24 cellular contexts compared by ENCODE assay signal in genomic region chr4:85869156-85869555, GRCh38.
A peak's percentile ranks its signal among the peaks of the same experiment; 100 is the strongest.
DNase-seq lines count a peak whose midpoint lies in the region; ATAC-seq and TF ChIP-seq lines count a peak whose summit lies in the region.
"Had no signal": no experiment of that assay in that cellular context is flagged by ENCODE, and none has a peak within 500 bp of the region (broad histone marks: within the 10 kb centered on the region; RNA-seq: fewer than 3 reads in every experiment).

No MANE protein-coding gene starts in this region.

- dilution Hi-C loops in IMR-90 (cut with HindIII; ENCODE audit: low sequenced_read_pairs, unreplicated experiment): no loop called here

- H3K14ac ChIP-seq in IMR-90 (replicated peaks; ENCODE audit: low read depth, low read length) (no peak overlapping the region), mesenchymal stem cell (ENCODE audit: low read length in 2 of 2) (peak overlapping the region in 1 of 2 experiments; percentile 36)

- H3K9me1 ChIP-seq in IMR-90 (ENCODE audit: insufficient read depth, low read length): peaks cover 4% of the 10 kb centered on the region

- H3K4me1 ChIP-seq in IMR-90 (ENCODE audit: control insufficient read depth, insufficient read depth, low read length): peaks cover 5% of the 10 kb centered on the region; the same call in 1 of the 2 replicates
- peaks cover 2% of the 10 kb centered on the region for H3K4me1 ChIP-seq in mesenchymal stem cell (ENCODE audit: control insufficient read depth, insufficient read depth, low read depth, low read length)
- peaks cover 10 to 36% (median 27%) of the 10 kb centered on the region in 4 donors for H3K4me1 ChIP-seq in esophagus muscularis mucosa
- H3K4me1 ChIP-seq: BLaER1 had no signal

- H2AFZ ChIP-seq in IMR-90 (replicated peaks; ENCODE audit: low read length, poor library complexity): no peak overlapping the region
- H2AFZ ChIP-seq in mesenchymal stem cell (ENCODE audit: low read depth, low read length): no peak overlapping the region

- H3K9me3 ChIP-seq in IMR-90 (ENCODE audit: control insufficient read depth, insufficient read depth, low read length) (no peaks in the 10 kb centered on the region), mesenchymal stem cell (ENCODE audit: control insufficient read depth, low read length) (no peaks in the 10 kb centered on the region), esophagus muscularis mucosa (no peaks in the 10 kb centered on the region)
- H3K9me3 ChIP-seq: BLaER1 had no signal

- TF ChIP-seq CTCF in IMR-90 (conservative IDR thresholded peaks at IDR 0.05; ENCODE audit: low read depth, low read length) (no peak), cardiac fibroblast (IDR thresholded peaks at IDR 0.05; ENCODE audit: low read depth, low read length) (no peak), progenitor cell of endocrine pancreas (IDR thresholded peaks at IDR 0.05; ENCODE audit: unreplicated experiment) (no peak), esophagus muscularis mucosa (IDR thresholded peaks at IDR 0.05) (no peak)

- no peaks in the 10 kb centered on the region for H3K27me3 Mint-ChIP-seq in progenitor cell of endocrine pancreas
- H3K27me3 Mint-ChIP-seq in activated naive CD8-positive, alpha-beta T cell treated with anti-CD3 and anti-CD28 coated beads, Interleukin-2, amount 50 U/mL, for 24 hours: no peaks in the 10 kb centered on the region
- H3K27me3 Mint-ChIP-seq: activated CD4-positive, alpha-beta T cell treated with anti-CD3 and anti-CD28 coated beads, Interleukin-2, amount 10 ng/mL, durations not matched to agents 7 days and 5 days; activated CD8-positive, alpha-beta memory T cell treated with anti-CD3 and anti-CD28 coated beads, Interleukin-2, amount 10 ng/mL, durations not matched to agents 7 days and 5 days; natural killer cell treated with Interleukin-12 subunit alpha and Interleukin-12 subunit beta and Interleukin-15 and Interleukin-18, amount 100 ng/mL, for 72 hours had no signal

- H3K23ac ChIP-seq in IMR-90 (ENCODE audit: low read depth, low read length) (no peak overlapping the region), mesenchymal stem cell (ENCODE audit: low read length in 2 of 2) (no peak overlapping the region)

- H3K9ac ChIP-seq in IMR-90 (ENCODE audit: low read depth, low read length) (no peak overlapping the region), mesenchymal stem cell (ENCODE audit: low read length) (no peak overlapping the region)
- H3K9ac ChIP-seq: BLaER1 had no signal

- no peak overlapping the region for H3K27ac ChIP-seq in IMR-90 (ENCODE audit: insufficient read depth, low read length)
- no peak overlapping the region for H3K27ac ChIP-seq in mesenchymal stem cell (ENCODE audit: low read length, poor library complexity, severe bottlenecking)
- H3K27ac ChIP-seq in esophagus muscularis mucosa (replicated peaks in 1 of 4): no peak overlapping the region
- H3K27ac ChIP-seq: BLaER1, dorsolateral prefrontal cortex, WERI-Rb-1 had no signal

- in situ Hi-C loops in IMR-90 (cut with MboI; ENCODE audit: low sequenced_read_pairs): no loop called here

- no peak overlapping the region for H2BK5ac ChIP-seq in IMR-90 (ENCODE audit: low read depth, low read length, poor library complexity, severe bottlenecking)
- no peak overlapping the region for H2BK5ac ChIP-seq in mesenchymal stem cell (ENCODE audit: low read depth, low read length, poor library complexity, severe bottlenecking)

- H3K9me3 Mint-ChIP-seq in progenitor cell of endocrine pancreas (ENCODE audit: low read depth): no peaks in the 10 kb centered on the region
- no peaks in the 10 kb centered on the region for H3K9me3 Mint-ChIP-seq in activated naive CD8-positive, alpha-beta T cell treated with anti-CD3 and anti-CD28 coated beads, Interleukin-2, amount 50 U/mL, for 24 hours
- H3K9me3 Mint-ChIP-seq: activated CD4-positive, alpha-beta T cell treated with anti-CD3 and anti-CD28 coated beads, Interleukin-2, amount 10 ng/mL, durations not matched to agents 7 days and 5 days; activated naive CD4-positive, alpha-beta T cell treated with anti-CD3 and anti-CD28 coated beads for 36 hours; activated T-cell treated with anti-CD3 and anti-CD28 coated beads, Interleukin-2, amount 50 U/mL, for 72 hours; mesothelial cell of epicardium; natural killer cell treated with Interleukin-12 subunit alpha and Interleukin-12 subunit beta and Interleukin-15 and Interleukin-18, amount 100 ng/mL, for 72 hours had no signal

- H4K8ac ChIP-seq in IMR-90 (ENCODE audit: low read depth in 2 of 2, low read length in 2 of 2): no peak overlapping the region
- H4K8ac ChIP-seq in mesenchymal stem cell (ENCODE audit: low read length): no peak overlapping the region

- intact Hi-C loops in IMR-90 (cut with micrococcal nuclease) (no loop called here), esophagus muscularis mucosa (cut with DNase I) (no loop called here)

- H3K36me3 ChIP-seq in IMR-90 (ENCODE audit: control insufficient read depth, insufficient read depth, low read length): no peaks in the 10 kb centered on the region
- H3K36me3 ChIP-seq in mesenchymal stem cell (ENCODE audit: control insufficient read depth in 1 of 2, insufficient read depth in 2 of 2, low read depth in 1 of 2, low read length in 2 of 2): peaks cover 0 to 3% of the 10 kb centered on the region in 2 experiments
- H3K36me3 ChIP-seq in esophagus muscularis mucosa: no peaks in the 10 kb centered on the region
- H3K36me3 ChIP-seq: BLaER1, WERI-Rb-1 had no signal

- H4K91ac ChIP-seq in IMR-90 (ENCODE audit: insufficient read depth, low read depth, low read length) (no peak overlapping the region), mesenchymal stem cell (ENCODE audit: low read length) (peak overlapping the region; percentile 68)

- H3K4ac ChIP-seq in IMR-90 (ENCODE audit: low read depth, low read length) (no peak overlapping the region), mesenchymal stem cell (ENCODE audit: low read depth in 1 of 2, low read length in 2 of 2) (no peak overlapping the region)

- BruUV-seq in IMR-90 (replicated peaks; lab: Mats Ljungman, UMichigan): no TSS peak

- DNase-seq in IMR-90 (no peak), cardiac fibroblast (ENCODE audit: low read depth in 2 of 2) (peak; percentile 41 to 68), mesenchymal stem cell (no peak), progenitor cell of endocrine pancreas (ENCODE audit: low spot score, unreplicated experiment) (no peak), esophagus muscularis mucosa (ENCODE audit: extremely low spot score) (no peak), iPS-NIHi7 (ENCODE audit: extremely low spot score) (no peak)
- no peak for DNase-seq in activated naive CD8-positive, alpha-beta T cell treated with anti-CD3 and anti-CD28 coated beads, Interleukin-2, amount 50 U/mL, for 24 hours
- DNase-seq: activated CD4-positive, alpha-beta T cell treated with anti-CD3 and anti-CD28 coated beads, Interleukin-2, amount 10 ng/mL, durations not matched to agents 7 days and 5 days; activated CD8-positive, alpha-beta memory T cell treated with anti-CD3 and anti-CD28 coated beads, Interleukin-2, amount 10 ng/mL, durations not matched to agents 7 days and 5 days; activated naive CD4-positive, alpha-beta T cell treated with anti-CD3 and anti-CD28 coated beads for 36 hours; activated T-cell treated with anti-CD3 and anti-CD28 coated beads, Interleukin-2, amount 50 U/mL, for 72 hours; amygdala; COR-L47; dorsolateral prefrontal cortex; left colon; NCI-H1694 treated with DMSO at 0.1 percent for 48 hours; NCI-H2171; NCI-H524 treated with DMSO at 0.1 percent for 48 hours; small intestine; stimulated activated CD4-positive, alpha-beta T cell treated with anti-CD3 and anti-CD28 coated beads, Interleukin-1b, Interleukin-23, amount 100 ng/mL, for 48 hours; WERI-Rb-1 had no signal

- H3K4me3 Mint-ChIP-seq in progenitor cell of endocrine pancreas (ENCODE audit: low read depth): no peak overlapping the region
- H3K4me3 Mint-ChIP-seq in activated naive CD8-positive, alpha-beta T cell treated with anti-CD3 and anti-CD28 coated beads, Interleukin-2, amount 50 U/mL, for 24 hours: no peak overlapping the region
- H3K4me3 Mint-ChIP-seq: activated CD4-positive, alpha-beta T cell treated with anti-CD3 and anti-CD28 coated beads, Interleukin-2, amount 10 ng/mL, durations not matched to agents 7 days and 5 days; activated CD8-positive, alpha-beta memory T cell treated with anti-CD3 and anti-CD28 coated beads, Interleukin-2, amount 10 ng/mL, durations not matched to agents 7 days and 5 days; activated naive CD4-positive, alpha-beta T cell treated with anti-CD3 and anti-CD28 coated beads for 36 hours; activated T-cell treated with anti-CD3 and anti-CD28 coated beads, Interleukin-2, amount 50 U/mL, for 72 hours; mesothelial cell of epicardium; natural killer cell treated with Interleukin-12 subunit alpha and Interleukin-12 subunit beta and Interleukin-15 and Interleukin-18, amount 100 ng/mL, for 72 hours had no signal

- no peak overlapping the region for H2BK120ac ChIP-seq in IMR-90 (ENCODE audit: low read depth, low read length)
- no peak overlapping the region for H2BK120ac ChIP-seq in mesenchymal stem cell (ENCODE audit: low read depth, low read length)

- H2AK5ac ChIP-seq in IMR-90 (ENCODE audit: low read depth, low read length) (no peak overlapping the region), mesenchymal stem cell (ENCODE audit: low read length, severe bottlenecking) (no peak overlapping the region)

- no peaks in the 10 kb centered on the region for H3K27me3 ChIP-seq in IMR-90 (ENCODE audit: control insufficient read depth, insufficient read depth, low read length)
- H3K27me3 ChIP-seq in mesenchymal stem cell (ENCODE audit: control insufficient read depth in 1 of 2, insufficient read depth in 1 of 2, low read length in 2 of 2): no peaks in the 10 kb centered on the region
- no peaks in the 10 kb centered on the region for H3K27me3 ChIP-seq in esophagus muscularis mucosa
- H3K27me3 ChIP-seq: BLaER1, dorsolateral prefrontal cortex had no signal

- H3K4me3 ChIP-seq in IMR-90 (ENCODE audit: insufficient read depth, low read depth, low read length) (no peak overlapping the region), cardiac fibroblast (replicated peaks in 1 of 2; ENCODE audit: low read depth in 2 of 2, low read length in 2 of 2) (no peak overlapping the region), mesenchymal stem cell (ENCODE audit: insufficient read depth in 1 of 2, low read depth in 1 of 2, low read length in 2 of 2) (no peak overlapping the region), esophagus muscularis mucosa (no peak overlapping the region)
- H3K4me3 ChIP-seq: BLaER1, dorsolateral prefrontal cortex had no signal

- CTCF ChIA-PET in IMR-90 (lab: Yijun Ruan, JAX): no interaction called here

- no peak overlapping the region for H2BK20ac ChIP-seq in IMR-90 (ENCODE audit: low read depth, low read length)

- H3K56ac ChIP-seq in IMR-90 (ENCODE audit: extremely low read depth, insufficient read depth, low read length): no peak overlapping the region

- TF ChIP-seq EP300 in esophagus muscularis mucosa (IDR thresholded peaks at IDR 0.05): no peak

- no CpG with 5 or more reads among the region's 4 CpGs for WGBS in IMR-90 (ENCODE audit: extremely low coverage in 2 of 2, insufficient read length in 1 of 2), 2 experiments
- 94% methylated on average over 3 of the region's 4 CpGs for WGBS in mesenchymal stem cell
- 88% methylated on average over 4 of the region's 4 CpGs for WGBS in esophagus muscularis mucosa

- peak overlapping the region; percentile 92 for H3K27ac Mint-ChIP-seq in progenitor cell of endocrine pancreas
- H3K27ac Mint-ChIP-seq in activated naive CD8-positive, alpha-beta T cell treated with anti-CD3 and anti-CD28 coated beads, Interleukin-2, amount 50 U/mL, for 24 hours: no peak overlapping the region
- H3K27ac Mint-ChIP-seq: activated CD4-positive, alpha-beta T cell treated with anti-CD3 and anti-CD28 coated beads, Interleukin-2, amount 10 ng/mL, durations not matched to agents 7 days and 5 days; activated CD8-positive, alpha-beta memory T cell treated with anti-CD3 and anti-CD28 coated beads, Interleukin-2, amount 10 ng/mL, durations not matched to agents 7 days and 5 days; activated naive CD4-positive, alpha-beta T cell treated with anti-CD3 and anti-CD28 coated beads for 36 hours; activated T-cell treated with anti-CD3 and anti-CD28 coated beads, Interleukin-2, amount 50 U/mL, for 72 hours; mesothelial cell of epicardium; natural killer cell treated with Interleukin-12 subunit alpha and Interleukin-12 subunit beta and Interleukin-15 and Interleukin-18, amount 100 ng/mL, for 72 hours had no signal

- H2AK9ac ChIP-seq in IMR-90 (replicated peaks; ENCODE audit: low read depth, low read length, poor library complexity): no peak overlapping the region

- H3K4me1 Mint-ChIP-seq in progenitor cell of endocrine pancreas (ENCODE audit: low read depth): peaks cover 43% of the 10 kb centered on the region
- no peaks in the 10 kb centered on the region for H3K4me1 Mint-ChIP-seq in activated naive CD8-positive, alpha-beta T cell treated with anti-CD3 and anti-CD28 coated beads, Interleukin-2, amount 50 U/mL, for 24 hours
- H3K4me1 Mint-ChIP-seq: activated CD4-positive, alpha-beta T cell treated with anti-CD3 and anti-CD28 coated beads, Interleukin-2, amount 10 ng/mL, durations not matched to agents 7 days and 5 days; activated CD8-positive, alpha-beta memory T cell treated with anti-CD3 and anti-CD28 coated beads, Interleukin-2, amount 10 ng/mL, durations not matched to agents 7 days and 5 days had no signal

- no peak overlapping the region for H2BK15ac ChIP-seq in IMR-90 (ENCODE audit: low read depth, low read length)
- H2BK15ac ChIP-seq in mesenchymal stem cell (ENCODE audit: low read depth, poor library complexity, severe bottlenecking): no peak overlapping the region

- no peak for TF ChIP-seq RAD21 in IMR-90 (IDR thresholded peaks at IDR 0.05; ENCODE audit: low read length)

- no peak overlapping the region for H2BK12ac ChIP-seq in mesenchymal stem cell (ENCODE audit: low read length in 2 of 2)

- TF ChIP-seq POLR2A in IMR-90 (IDR thresholded peaks at IDR 0.05; ENCODE audit: low read depth, low read length) (no peak), esophagus muscularis mucosa (IDR thresholded peaks at IDR 0.05; ENCODE audit: low read depth) (no peak)

- peaks cover 20 to 48% of the 10 kb centered on the region in 2 experiments; a peak in 3 of 4 replicates for H3K79me1 ChIP-seq in IMR-90 (ENCODE audit: low read depth in 1 of 2, low read length in 2 of 2)
- peaks cover 3% of the 10 kb centered on the region for H3K79me1 ChIP-seq in mesenchymal stem cell (replicated peaks; ENCODE audit: low read length, poor library complexity, severe bottlenecking)

- no peaks in the 10 kb centered on the region for H3K36me3 Mint-ChIP-seq in progenitor cell of endocrine pancreas (ENCODE audit: insufficient read depth)
- no peaks in the 10 kb centered on the region for H3K36me3 Mint-ChIP-seq in activated naive CD8-positive, alpha-beta T cell treated with anti-CD3 and anti-CD28 coated beads, Interleukin-2, amount 50 U/mL, for 24 hours (ENCODE audit: low read depth)
- H3K36me3 Mint-ChIP-seq: activated CD8-positive, alpha-beta memory T cell treated with anti-CD3 and anti-CD28 coated beads, Interleukin-2, amount 10 ng/mL, durations not matched to agents 7 days and 5 days; mesothelial cell of epicardium; natural killer cell treated with Interleukin-12 subunit alpha and Interleukin-12 subunit beta and Interleukin-15 and Interleukin-18, amount 100 ng/mL, for 72 hours had no signal

- POLR2A ChIA-PET in IMR-90 (lab: Charles Lee; ENCODE audit: unreplicated experiment): no interaction called here

- no peak for ATAC-seq in IMR-90 (ENCODE audit: low read depth)
- no peak for ATAC-seq in activated naive CD8-positive, alpha-beta T cell treated with anti-CD3 and anti-CD28 coated beads, Interleukin-2, amount 50 U/mL, for 24 hours
- ATAC-seq: activated CD8-positive, alpha-beta memory T cell treated with anti-CD3 and anti-CD28 coated beads, Interleukin-2, amount 10 ng/mL, durations not matched to agents 7 days and 5 days; activated T-cell treated with anti-CD3 and anti-CD28 coated beads, Interleukin-2, amount 50 U/mL, for 72 hours; left colon; natural killer cell treated with Interleukin-12 subunit alpha and Interleukin-12 subunit beta and Interleukin-15 and Interleukin-18, amount 100 ng/mL, for 72 hours had no signal

- peaks cover 7% of the 10 kb centered on the region; the same call in 1 of the 2 replicates for H4K20me1 ChIP-seq in IMR-90 (ENCODE audit: insufficient read depth, low read length)
- H4K20me1 ChIP-seq: BLaER1 had no signal

- H3K4me2 ChIP-seq in IMR-90 (ENCODE audit: low read depth, low read length) (no peak overlapping the region), mesenchymal stem cell (ENCODE audit: low read length, poor library complexity, severe bottlenecking) (no peak overlapping the region)
- H3K4me2 ChIP-seq: BLaER1 had no signal

- H3K18ac ChIP-seq in IMR-90 (ENCODE audit: low read depth, low read length) (no peak overlapping the region), mesenchymal stem cell (ENCODE audit: low read depth in 1 of 2, low read length in 2 of 2) (no peak overlapping the region)

- H4K5ac ChIP-seq in IMR-90 (ENCODE audit: low read depth, low read length): peak overlapping the region; percentile 48; the same call in 1 of the 2 replicates

Comparison
In these comparisons a context has a peak if more than half of its experiments do, and no peak if none do; other contexts are left out.
1. DNase-seq: peak in cardiac fibroblast (2 of 2); none in IMR-90 (single experiment), mesenchymal stem cell (single experiment), progenitor cell of endocrine pancreas (single experiment), esophagus muscularis mucosa (single experiment), activated naive CD8-positive, alpha-beta T cell treated with anti-CD3 and anti-CD28 coated beads, Interleukin-2, amount 50 U/mL, for 24 hours (single experiment) and iPS-NIHi7 (single experiment).